Comparison of ENCODE assay signal across 2 cellular contexts in the genomic region with DNA sequence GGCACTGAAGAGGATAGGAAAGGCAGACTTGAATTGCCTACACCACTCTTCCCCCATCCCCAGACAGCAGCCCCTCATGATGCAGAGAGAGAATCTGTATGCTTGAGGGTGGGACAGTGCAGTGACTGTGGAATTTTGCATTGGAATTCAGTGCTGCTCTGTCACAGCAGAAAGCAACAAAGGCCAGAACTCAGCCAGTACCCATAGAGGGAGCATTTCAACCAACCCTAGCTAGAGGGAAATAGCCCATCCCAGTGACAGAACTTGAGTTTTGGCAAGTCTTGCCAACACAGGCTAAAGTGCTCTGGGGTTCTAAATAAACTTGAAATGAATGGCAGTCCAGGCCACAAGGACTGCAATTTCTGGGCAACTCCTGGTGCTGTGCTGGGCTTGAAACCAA.
TF ChIP-seq lines count a peak whose summit lies in the region.

No MANE protein-coding gene starts in this region.

TF ChIP-seq in SK-N-SH treated with all-trans-retinoic acid at 6 μM for 48 hours, 23 proteins besides CTCF, POLR2A, EP300 and RAD21 (continued from another document):
- TF ChIP-seq, protein P1, sequence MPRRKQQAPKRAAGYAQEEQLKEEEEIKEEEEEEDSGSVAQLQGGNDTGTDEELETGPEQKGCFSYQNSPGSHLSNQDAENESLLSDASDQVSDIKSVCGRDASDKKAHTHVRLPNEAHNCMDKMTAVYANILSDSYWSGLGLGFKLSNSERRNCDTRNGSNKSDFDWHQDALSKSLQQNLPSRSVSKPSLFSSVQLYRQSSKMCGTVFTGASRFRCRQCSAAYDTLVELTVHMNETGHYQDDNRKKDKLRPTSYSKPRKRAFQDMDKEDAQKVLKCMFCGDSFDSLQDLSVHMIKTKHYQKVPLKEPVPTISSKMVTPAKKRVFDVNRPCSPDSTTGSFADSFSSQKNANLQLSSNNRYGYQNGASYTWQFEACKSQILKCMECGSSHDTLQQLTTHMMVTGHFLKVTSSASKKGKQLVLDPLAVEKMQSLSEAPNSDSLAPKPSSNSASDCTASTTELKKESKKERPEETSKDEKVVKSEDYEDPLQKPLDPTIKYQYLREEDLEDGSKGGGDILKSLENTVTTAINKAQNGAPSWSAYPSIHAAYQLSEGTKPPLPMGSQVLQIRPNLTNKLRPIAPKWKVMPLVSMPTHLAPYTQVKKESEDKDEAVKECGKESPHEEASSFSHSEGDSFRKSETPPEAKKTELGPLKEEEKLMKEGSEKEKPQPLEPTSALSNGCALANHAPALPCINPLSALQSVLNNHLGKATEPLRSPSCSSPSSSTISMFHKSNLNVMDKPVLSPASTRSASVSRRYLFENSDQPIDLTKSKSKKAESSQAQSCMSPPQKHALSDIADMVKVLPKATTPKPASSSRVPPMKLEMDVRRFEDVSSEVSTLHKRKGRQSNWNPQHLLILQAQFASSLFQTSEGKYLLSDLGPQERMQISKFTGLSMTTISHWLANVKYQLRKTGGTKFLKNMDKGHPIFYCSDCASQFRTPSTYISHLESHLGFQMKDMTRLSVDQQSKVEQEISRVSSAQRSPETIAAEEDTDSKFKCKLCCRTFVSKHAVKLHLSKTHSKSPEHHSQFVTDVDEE (CRISPR knock-in tag; IDR thresholded peaks at IDR 0.05) = no peak
- TF ChIP-seq TCF4 (CRISPR knock-in tag; IDR thresholded peaks at IDR 0.05; ENCODE audit: borderline replicate concordance) = no peak
- no peak for TF ChIP-seq BACH2 (CRISPR knock-in tag; IDR thresholded peaks at IDR 0.05; ENCODE audit: borderline replicate concordance)
- TF ChIP-seq TOX (CRISPR knock-in tag; IDR thresholded peaks at IDR 0.05; ENCODE audit: borderline replicate concordance) = no peak
- no peak for TF ChIP-seq GLIS3 (CRISPR knock-in tag; IDR thresholded peaks at IDR 0.05)
- TF ChIP-seq ZNF565 (CRISPR knock-in tag; conservative IDR thresholded peaks at IDR 0.05; ENCODE audit: low read depth) = no peak
- TF ChIP-seq SNAI2 (CRISPR knock-in tag; IDR thresholded peaks at IDR 0.05) = no peak
- no peak for TF ChIP-seq PPARA (CRISPR knock-in tag; IDR thresholded peaks at IDR 0.05; ENCODE audit: borderline replicate concordance)
- TF ChIP-seq CSDC2 (CRISPR knock-in tag; IDR thresholded peaks at IDR 0.05) = no peak
- TF ChIP-seq ZC3H10 (CRISPR knock-in tag; IDR thresholded peaks at IDR 0.05) = no peak
- TF ChIP-seq OSR1 (CRISPR knock-in tag; IDR thresholded peaks at IDR 0.05) = no peak

TF ChIP-seq in SK-N-SH, 30 proteins besides CTCF, POLR2A, EP300 and RAD21 (continued from another document):
- TF ChIP-seq REST (IDR thresholded peaks at IDR 0.05; ENCODE audit: low read depth, low read length) (no peak), FOXM1 (IDR thresholded peaks at IDR 0.05; ENCODE audit: low read depth) (no peak), POLR2AphosphoS5 (IDR thresholded peaks at IDR 0.05; ENCODE audit: low read depth, low read length) (no peak), JUND (IDR thresholded peaks at IDR 0.05) (no peak), RCOR1 (IDR thresholded peaks at IDR 0.05; ENCODE audit: low read length) (no peak), EZH2phosphoT487 (IDR thresholded peaks at IDR 0.05; ENCODE audit: borderline replicate concordance, low read depth) (no peak), ZBTB33 (IDR thresholded peaks at IDR 0.05; ENCODE audit: borderline replicate concordance, low read depth) (no peak), FOXJ3 (CRISPR knock-in tag; IDR thresholded peaks at IDR 0.05) (no peak), RXRA (IDR thresholded peaks at IDR 0.05; ENCODE audit: borderline replicate concordance, low read depth) (no peak), MXI1 (IDR thresholded peaks at IDR 0.05; ENCODE audit: low read depth, low read length) (no peak), GATA2 (CRISPR knock-in tag; IDR thresholded peaks at IDR 0.05) (no peak), MEF2A (IDR thresholded peaks at IDR 0.05; ENCODE audit: borderline replicate concordance, low read depth) (no peak)
- TF ChIP-seq, protein P2, sequence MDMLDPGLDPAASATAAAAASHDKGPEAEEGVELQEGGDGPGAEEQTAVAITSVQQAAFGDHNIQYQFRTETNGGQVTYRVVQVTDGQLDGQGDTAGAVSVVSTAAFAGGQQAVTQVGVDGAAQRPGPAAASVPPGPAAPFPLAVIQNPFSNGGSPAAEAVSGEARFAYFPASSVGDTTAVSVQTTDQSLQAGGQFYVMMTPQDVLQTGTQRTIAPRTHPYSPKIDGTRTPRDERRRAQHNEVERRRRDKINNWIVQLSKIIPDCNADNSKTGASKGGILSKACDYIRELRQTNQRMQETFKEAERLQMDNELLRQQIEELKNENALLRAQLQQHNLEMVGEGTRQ (IDR thresholded peaks at IDR 0.05; ENCODE audit: borderline replicate concordance, low read depth, low read length) = no peak
